Comparison of ENCODE assay signal across 9 cellular contexts in the genomic region with DNA sequence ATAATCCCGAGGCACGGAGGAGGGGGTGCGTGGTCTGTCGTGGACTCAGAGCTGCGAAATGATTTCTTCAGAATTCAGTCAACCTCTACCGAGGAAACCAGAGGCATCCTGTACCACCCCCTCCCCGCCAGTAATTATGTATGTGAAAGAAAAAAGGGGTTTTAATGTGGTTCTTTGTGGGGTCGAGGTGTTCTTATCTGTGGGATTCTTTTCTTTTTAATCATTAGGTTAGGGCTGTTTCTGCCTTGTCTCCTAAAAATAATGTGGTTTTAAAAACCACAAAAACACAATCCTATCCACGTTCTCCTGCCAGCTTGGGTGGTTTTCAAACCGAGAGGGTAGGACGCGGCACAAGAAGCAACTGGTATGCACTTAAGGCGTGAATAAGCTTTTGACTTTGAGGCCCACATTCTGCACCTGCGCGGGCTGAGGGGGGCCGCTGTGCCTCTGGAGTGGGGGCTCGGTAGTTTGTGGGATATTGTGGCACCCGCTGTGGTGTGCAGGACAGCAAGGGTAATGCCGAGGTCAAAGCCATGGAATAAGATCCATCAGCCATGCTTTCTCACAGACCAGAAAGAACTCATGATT. TPM values are rescaled to one million over a fixed set of nuclear protein-coding genes. Genes with fewer than 3 reads are reported as not detected.
DNase-seq lines count a peak whose midpoint lies in the region; ATAC-seq, FAIRE-seq and TF ChIP-seq lines count a peak whose summit lies in the region.
"Had no signal": no experiment of that assay in that cellular context is flagged by ENCODE, and none has a peak within 500 bp of the region (broad histone marks: within the 10 kb centered on the region; RNA-seq: fewer than 3 reads in every experiment).

No MANE protein-coding gene starts in this region.

- no peak for FAIRE-seq in small intestine (lab: Jason Lieb, UNC)

- peaks cover 25% of the 10 kb centered on the region for H3K27me3 Mint-ChIP-seq in MCF 10A (ENCODE audit: insufficient read depth, unreplicated experiment)
- H3K27me3 Mint-ChIP-seq in mesothelial cell of epicardium (ENCODE audit: low read depth), result peaks cover 45% of the 10 kb centered on the region

- H3K4me1 Mint-ChIP-seq in MCF 10A (ENCODE audit: insufficient read depth, unreplicated experiment) (no peaks in the 10 kb centered on the region), mesothelial cell of epicardium (peaks cover 10% of the 10 kb centered on the region)

- TF ChIP-seq POLR2A in breast epithelium (IDR thresholded peaks at IDR 0.05), result no peak

- ATAC-seq in upper lobe of right lung, result no peak

- no peaks in the 10 kb centered on the region for H3K36me3 ChIP-seq in breast epithelium
- H3K36me3 ChIP-seq in upper lobe of right lung, result no peaks in the 10 kb centered on the region
- no peaks in the 10 kb centered on the region for H3K36me3 ChIP-seq in small intestine (ENCODE audit: control insufficient read depth in 2 of 2, insufficient read depth in 2 of 2, low read length in 2 of 2)

- H3K4me3 ChIP-seq in breast epithelium (peak overlapping the region; percentile 51 to 71 (median 59)), upper lobe of right lung (peak overlapping the region; percentile 62), small intestine (ENCODE audit: low read depth in 1 of 2, low read length in 2 of 2) (no peak overlapping the region)

- H3K27ac Mint-ChIP-seq in MCF 10A (ENCODE audit: low read depth, unreplicated experiment), result no peak overlapping the region
- peak overlapping the region; percentile 39 for H3K27ac Mint-ChIP-seq in mesothelial cell of epicardium

- H3K9me3 ChIP-seq in breast epithelium, result no peaks in the 10 kb centered on the region
- no peaks in the 10 kb centered on the region for H3K9me3 ChIP-seq in upper lobe of right lung
- H3K9me3 ChIP-seq in small intestine (ENCODE audit: control insufficient read depth, low read depth), result no peaks in the 10 kb centered on the region

- H3K9me3 Mint-ChIP-seq in MCF 10A (ENCODE audit: unreplicated experiment) (no peaks in the 10 kb centered on the region), mesothelial cell of epicardium (no peaks in the 10 kb centered on the region)

- intact Hi-C loops in breast epithelium (cut with DNase I; ENCODE audit: low total_unique reads) (no loop called here), MCF 10A (cut with micrococcal nuclease) (no loop called here), upper lobe of right lung (cut with DNase I) (no loop called here)

- WGBS in small intestine, 3 donors, result 42 to 46% (median 46%) methylated on average over 19 of the region's 19 CpGs

- peaks cover 0 to 8% of the 10 kb centered on the region in 2 donors for H3K4me1 ChIP-seq in breast epithelium
- peaks cover 11% of the 10 kb centered on the region for H3K4me1 ChIP-seq in upper lobe of right lung
- H3K4me1 ChIP-seq in small intestine (ENCODE audit: control insufficient read depth in 2 of 2, insufficient read depth in 1 of 2, low read depth in 1 of 2, low read length in 1 of 2), result no peaks in the 10 kb centered on the region

- CTCF ChIA-PET in MCF 10A (lab: Yijun Ruan, JAX), result interaction anchor here (0.6 to 0.9 kb wide), 3 partner anchors 19 to 219 kb away, joined by 4 read pairs; no protein-coding TSS in a partner anchor

- H3K4me3 Mint-ChIP-seq in MCF 10A (ENCODE audit: unreplicated experiment) (no peak overlapping the region), mesothelial cell of epicardium (peak overlapping the region; percentile 69)

- H3K27me3 ChIP-seq in breast epithelium (peaks cover 0 to 24% of the 10 kb centered on the region in 2 donors), upper lobe of right lung (peaks cover 4% of the 10 kb centered on the region), small intestine (ENCODE audit: control insufficient read depth in 2 of 2, insufficient read depth in 2 of 2, low read length in 2 of 2) (peaks cover 9 to 14% of the 10 kb centered on the region in 2 donors)

- DNase-seq in breast epithelium (ENCODE audit: low spot score in 2 of 2), result no peak
- no peak for DNase-seq in MCF 10A (ENCODE audit: unreplicated experiment)
- peak; percentile 91 for DNase-seq in astrocyte of the hippocampus (ENCODE audit: low read depth, low spot score)
- DNase-seq in mesothelial cell of epicardium (ENCODE audit: low spot score in 2 of 2, unreplicated experiment in 2 of 2), result no peak
- peak; percentile 58 for DNase-seq in upper lobe of right lung
- DNase-seq in SK-N-DZ (ENCODE audit: low spot score), result no peak
- DNase-seq in GM03348 (ENCODE audit: low spot score), result no peak
- no peak for DNase-seq in small intestine

- no peaks in the 10 kb centered on the region for H3K36me3 Mint-ChIP-seq in MCF 10A (ENCODE audit: insufficient read depth, unreplicated experiment)
- no peaks in the 10 kb centered on the region for H3K36me3 Mint-ChIP-seq in mesothelial cell of epicardium

- POLR2A ChIA-PET in MCF 10A (lab: Yijun Ruan, JAX), result no interaction called here

- H3K27ac ChIP-seq in breast epithelium (no peak overlapping the region), upper lobe of right lung (no peak overlapping the region), small intestine (ENCODE audit: low read depth in 1 of 2, low read length in 1 of 2) (no peak overlapping the region)

- TF ChIP-seq CTCF in breast epithelium (IDR thresholded peaks at IDR 0.05), result no peak
- no peak for TF ChIP-seq CTCF in MCF 10A (IDR thresholded peaks at IDR 0.05; ENCODE audit: unreplicated experiment)
- TF ChIP-seq CTCF in mesothelial cell of epicardium (IDR thresholded peaks at IDR 0.05; ENCODE audit: unreplicated experiment), result no peak
- no peak for TF ChIP-seq CTCF in upper lobe of right lung (IDR thresholded peaks at IDR 0.05)

- no TSS peak for BruUV-seq in MCF 10A (replicated peaks; lab: Mats Ljungman, UMichigan)

RNA-seq across cellular contexts. Expression of a gene that starts 1.0 kb away (rescaled TPM):
- total RNA-seq in breast epithelium (10 to 100 TPM in 1 of 3 donors, 1 to 10 TPM in 2; 3.8 to 22.1 (median 8.8) TPM), MCF 10A (2022) (1.1 TPM in 1 of 2 replicates, not detected in the other), mesothelial cell of epicardium (5.5 to 9.2 TPM (median 5.9 TPM) in 3 replicates), upper lobe of right lung (13.4 TPM)
- polyA plus RNA-seq in SK-N-DZ (2014; cell fraction: cytosol; rRNA removed), result not detected in 2 replicates
- not detected in 2 replicates for polyA plus RNA-seq in SK-N-DZ (2014; cell fraction: nucleus; rRNA removed)
- under 1 TPM in 1 of 3 donors, not detected in 2; 0.43 TPM for polyA plus RNA-seq in small intestine
- total RNA-seq: T-helper 2 cell treated with Interferon-gamma antibody and Interleukin-4, amounts not matched to agents 100 ng/mL and 5 ng/mL, for 36 hours had no signal

Comparison
In these comparisons a context has a peak if more than half of its experiments do, and no peak if none do; other contexts are left out.
1. DNase-seq: peak in astrocyte of the hippocampus (single experiment) and upper lobe of right lung (single experiment); none in breast epithelium (0 of 2), MCF 10A (single experiment), mesothelial cell of epicardium (0 of 2), SK-N-DZ (single experiment), GM03348 (single experiment) and small intestine (single experiment).
2. H3K4me3 ChIP-seq: peak in breast epithelium (3 of 3) and upper lobe of right lung (single experiment); none in small intestine (0 of 2).